Comparison of ENCODE assay signal across 16 cellular contexts in the genomic region with DNA sequence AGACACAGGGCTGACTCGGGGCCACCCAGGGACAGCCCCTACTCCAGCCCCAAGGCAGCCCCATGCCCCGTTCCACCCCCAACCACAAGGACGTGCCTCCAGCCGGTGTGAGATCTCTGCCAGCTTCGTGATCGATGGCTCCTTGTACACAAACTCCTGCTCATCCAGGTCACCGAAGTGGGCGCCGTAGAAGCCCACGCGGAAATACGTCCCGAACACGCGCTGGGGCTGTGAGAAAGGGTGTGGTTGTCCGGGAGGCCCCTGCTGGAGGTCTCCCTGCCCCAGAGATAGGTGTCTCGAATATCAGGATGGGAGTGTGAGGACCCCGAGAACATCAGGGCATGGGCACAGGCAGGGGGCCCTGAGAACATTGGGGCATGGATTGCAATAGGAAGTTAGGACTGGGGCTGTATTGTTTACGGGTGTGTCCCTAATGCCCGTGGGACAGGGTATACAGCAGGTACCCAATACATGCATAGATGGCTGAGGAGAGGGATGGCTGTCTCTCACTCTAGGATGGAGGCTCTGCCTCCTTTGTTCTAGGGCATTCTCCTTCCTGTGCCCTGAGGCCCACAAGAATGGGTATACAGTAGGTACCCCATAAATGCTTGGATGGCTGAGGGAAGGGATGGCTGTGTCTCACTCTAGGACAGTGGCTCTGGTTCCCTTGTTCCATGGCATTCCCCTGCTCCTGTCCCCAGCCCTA. TPM values are rescaled to one million over a fixed set of nuclear protein-coding genes. Genes with fewer than 3 reads are reported as not detected.
DNase-seq lines count a peak whose midpoint lies in the region; ATAC-seq, FAIRE-seq and TF ChIP-seq lines count a peak whose summit lies in the region.
"Had no signal": no experiment of that assay in that cellular context is flagged by ENCODE, and none has a peak within 500 bp of the region (broad histone marks: within the 10 kb centered on the region; RNA-seq: fewer than 3 reads in every experiment).

No MANE protein-coding gene starts in this region.

- H3K9me3 ChIP-seq in A549 (no peaks in the 10 kb centered on the region), adrenal gland (replicated peaks in 1 of 3) (no peaks in the 10 kb centered on the region), hepatocyte (ENCODE audit: low read depth) (no peaks in the 10 kb centered on the region), gastrocnemius medialis (no peaks in the 10 kb centered on the region)

- no peak overlapping the region for H2AFZ ChIP-seq in hepatocyte
- H2AFZ ChIP-seq: neural progenitor cell had no signal

- ATAC-seq in A549: no peak
- ATAC-seq in gastrocnemius medialis: no peak
- no peak for ATAC-seq in HG02973 (IDR thresholded peaks at IDR 0.05; ENCODE audit: unreplicated experiment)
- ATAC-seq in GM18505 (IDR thresholded peaks at IDR 0.05; ENCODE audit: unreplicated experiment): no peak
- ATAC-seq in HG03342 (IDR thresholded peaks at IDR 0.05; ENCODE audit: unreplicated experiment): no peak
- ATAC-seq: stimulated activated naive CD8-positive, alpha-beta T cell treated with anti-CD3 and anti-CD28 coated beads, Interleukin-15, Interleukin-2, amounts not matched to agents 100 U/mL and 50 U/mL, for 24 hours had no signal

- no peak for TF ChIP-seq POLR2A in A549 (IDR thresholded peaks at IDR 0.05; ENCODE audit: low read length)
- no peak for TF ChIP-seq POLR2A in adrenal gland (IDR thresholded peaks at IDR 0.05)
- no peak for TF ChIP-seq POLR2A in gastrocnemius medialis (IDR thresholded peaks at IDR 0.05)
- no peak for TF ChIP-seq POLR2A in GM18505 (IDR thresholded peaks at IDR 0.05; ENCODE audit: borderline replicate concordance, extremely low read depth, insufficient read depth, insufficient read length)

- no peaks in the 10 kb centered on the region for H3K79me2 ChIP-seq in hepatocyte

- intact Hi-C loops in adrenal gland (cut with DNase I): loop anchor here (5.0 to 10.0 kb wide), 2 partner anchors 65 to 168 kb away; no protein-coding TSS in a partner anchor
- intact Hi-C loops in gastrocnemius medialis (cut with DNase I; ENCODE audit: low total_unique reads): loop anchor here (1.0 to 10.0 kb wide), 2 partner anchors 65 to 168 kb away; no protein-coding TSS in a partner anchor

- POLR2A ChIA-PET in A549 (lab: Yijun Ruan, JAX): interaction anchor here (1.8 kb wide), 1 partner anchor 64 kb away, joined by 18 read pairs; no protein-coding TSS in a partner anchor

- DNase-seq in A549 (ENCODE audit: low read depth in 1 of 2, low spot score in 1 of 2) (no peak), adrenal gland (no peak), hepatocyte (ENCODE audit: low spot score) (no peak), gastrocnemius medialis (no peak)
- no peak for DNase-seq in activated CD4-positive, alpha-beta T cell treated with anti-CD3 and anti-CD28 coated beads for 4 hours
- DNase-seq: activated CD4-positive, alpha-beta T cell treated with anti-CD3 and anti-CD28 coated beads, Interleukin-2, amount 50 U/mL, for 1 hour; activated effector memory CD4-positive, alpha-beta T cell treated with Interleukin-2 at 50 U/mL for 16 hours; central memory CD4-positive, alpha-beta T cell; NCI-H774; stimulated activated CD4-positive, alpha-beta T cell treated with anti-CD3 and anti-CD28 coated beads, Interleukin-1b, Interleukin-23, amount 100 ng/mL, for 48 hours; stimulated activated naive CD8-positive, alpha-beta T cell treated with anti-CD3 and anti-CD28 coated beads, Interleukin-15, Interleukin-2, amounts not matched to agents 100 U/mL and 50 U/mL, for 24 hours; T-cell had no signal

- H3K4me3 ChIP-seq in A549: no peak overlapping the region
- H3K4me3 ChIP-seq in adrenal gland: no peak overlapping the region
- no peak overlapping the region for H3K4me3 ChIP-seq in hepatocyte
- H3K4me3 ChIP-seq in gastrocnemius medialis: no peak overlapping the region
- H3K4me3 ChIP-seq: neural progenitor cell had no signal

- H3K4me1 ChIP-seq in A549 (peaks cover 42% of the 10 kb centered on the region), adrenal gland (replicated peaks in 1 of 2) (peaks cover 27 to 46% of the 10 kb centered on the region in 2 donors), hepatocyte (ENCODE audit: insufficient read depth) (peaks cover 18% of the 10 kb centered on the region), gastrocnemius medialis (peaks cover 15 to 17% of the 10 kb centered on the region in 2 donors)
- H3K4me1 ChIP-seq: neural progenitor cell had no signal

- no peaks in the 10 kb centered on the region for H4K20me1 ChIP-seq in hepatocyte (ENCODE audit: insufficient read depth, poor library complexity, severe bottlenecking)

- H3K36me3 ChIP-seq in adrenal gland (replicated peaks in 1 of 2) (no peaks in the 10 kb centered on the region), hepatocyte (replicated peaks; ENCODE audit: insufficient read depth, low read depth) (no peaks in the 10 kb centered on the region), gastrocnemius medialis (no peaks in the 10 kb centered on the region)
- H3K36me3 ChIP-seq: neural progenitor cell had no signal

- TF ChIP-seq RAD21 in A549 (conservative IDR thresholded peaks at IDR 0.05 in 1 of 2, IDR thresholded peaks at IDR 0.05 in 1 of 2): no peak

- FAIRE-seq in A549 (lab: Jason Lieb, UNC): no peak

- no peak for TF ChIP-seq EP300 in A549 (IDR thresholded peaks at IDR 0.05)

- in situ Hi-C loops in gastrocnemius medialis (cut with MboI; ENCODE audit: low sequenced_read_pairs in 4 of 4): loop anchor here in 3 of 4 donors (5.0 to 25.0 kb wide), 4 partner anchors 65 to 168 kb away; no protein-coding TSS in a partner anchor

- no peaks in the 10 kb centered on the region for H3K9me2 ChIP-seq in hepatocyte (replicated peaks; ENCODE audit: insufficient read depth)

- H3K27ac ChIP-seq in A549 (peak overlapping the region; percentile 93 to 98), adrenal gland (peak overlapping the region in 4 of 5 donors; percentile 76 to 93 (median 90)), hepatocyte (peak overlapping the region; percentile 75), gastrocnemius medialis (peak overlapping the region; percentile 69 to 75 (median 74))
- H3K27ac ChIP-seq: neural progenitor cell had no signal

- H3K27me3 ChIP-seq in adrenal gland: no peaks in the 10 kb centered on the region
- H3K27me3 ChIP-seq in hepatocyte: no peaks in the 10 kb centered on the region
- H3K27me3 ChIP-seq in gastrocnemius medialis: no peaks in the 10 kb centered on the region
- H3K27me3 ChIP-seq: neural progenitor cell had no signal

- CTCF ChIA-PET in A549 (lab: Yijun Ruan, JAX): interaction anchor here (1.6 to 6.4 kb wide), 5 partner anchors 50 to 76 kb away, joined by 5 to 57 read pairs (median 31); no protein-coding TSS in a partner anchor

- WGBS in A549 (ENCODE audit: missing lambda C conversion rate): 91% methylated on average over 12 of the region's 20 CpGs
- 78 to 89% (median 85%) methylated on average over 20 of the region's 20 CpGs for WGBS in adrenal gland, 4 donors
- WGBS in hepatocyte (ENCODE audit: low lambda C conversion rate, missing lambda C conversion rate): 92% methylated on average over 20 of the region's 20 CpGs

- TF ChIP-seq CTCF in A549 (IDR thresholded peaks at IDR 0.05) (no peak), adrenal gland (IDR thresholded peaks at IDR 0.05) (no peak), hepatocyte (IDR thresholded peaks at IDR 0.05; ENCODE audit: poor library complexity) (no peak), gastrocnemius medialis (IDR thresholded peaks at IDR 0.05 in 4 of 5, conservative IDR thresholded peaks at IDR 0.05 in 1 of 5) (no peak)

- H3K4me2 ChIP-seq in A549: peak overlapping the region; percentile 60
- no peak overlapping the region for H3K4me2 ChIP-seq in hepatocyte
- H3K4me2 ChIP-seq: neural progenitor cell had no signal

RNA-seq across cellular contexts. Expression of a gene that starts 5.3 kb away (rescaled TPM):
- polyA plus RNA-seq in A549 (2011; rRNA removed): 20.5 and 35.5 TPM in 2 replicates
- polyA plus RNA-seq in A549 (2012; cell fraction: cytosol; rRNA removed): 42.9 and 53.3 TPM in 2 replicates
- polyA plus RNA-seq in A549 (2012; cell fraction: nucleus; rRNA removed): 81.8 and 124 TPM in 2 replicates
- 63.8 to 68.0 TPM (median 66.1 TPM) in 3 replicates for polyA plus RNA-seq in A549 (2017; fragmentation: RNase III; extraction: RNeasy Plus Mini Kit Qiagen cat#74134 plus additional on column Dnase treatment)
- polyA minus RNA-seq in A549 (2011; rRNA and poly(A)+ RNA removed): 45.0 and 60.0 TPM in 2 replicates
- total RNA-seq in adrenal gland: 100 to 1,000 TPM in 7 of 8 donors, 10 to 100 TPM in 1; 51.3 to 395 (median 194) TPM
- 100 to 1,000 TPM in 1 of 3 donors, 10 to 100 TPM in 2; 44.4 to 149 (median 62.7) TPM for polyA plus RNA-seq in adrenal gland
- 58.3 and 60.3 TPM in 2 replicates for total RNA-seq in hepatocyte
- 35.2 and 39.6 TPM in 2 replicates for polyA plus RNA-seq in hepatocyte
- 100 to 1,000 TPM in 3 of 4 donors, 10 to 100 TPM in 1; 37.7 to 192 (median 149) TPM for total RNA-seq in gastrocnemius medialis

RNA-seq across cellular contexts. Expression of a gene that starts 36.8 kb away (rescaled TPM):
- polyA plus RNA-seq in A549 (2011; rRNA removed) (0.12 TPM in 1 of 2 replicates, not detected in the other), A549 (2017; fragmentation: RNase III; extraction: RNeasy Plus Mini Kit Qiagen cat#74134 plus additional on column Dnase treatment) (0.16 TPM in 1 of 3 replicates, not detected in the others), adrenal gland (10 to 100 TPM in 1 of 3 donors, 1 to 10 TPM in 1, not detected in 1; 4.2 to 10.0 TPM), hepatocyte (14.4 and 20.8 TPM in 2 replicates)
- 0.20 TPM in 1 of 2 replicates, not detected in the other for polyA plus RNA-seq in A549 (2012; cell fraction: cytosol; rRNA removed)
- 0.20 TPM in 1 of 2 replicates, not detected in the other for polyA plus RNA-seq in A549 (2012; cell fraction: nucleus; rRNA removed)
- not detected in 2 replicates for polyA minus RNA-seq in A549 (2011; rRNA and poly(A)+ RNA removed)
- total RNA-seq in adrenal gland (1 to 10 TPM in 2 of 8 donors, under 1 TPM in 3, not detected in 3; 0.39 to 1.8 (median 0.69) TPM), hepatocyte (24.9 and 25.5 TPM in 2 replicates), gastrocnemius medialis (under 1 TPM in 1 of 4 donors, not detected in 3; 0.47 TPM)
- total RNA-seq: T-cell had no signal

RNA-seq across cellular contexts. Expression of a gene that starts 47.1 kb away (rescaled TPM):
- polyA plus RNA-seq in A549 (2011; rRNA removed) (16.3 and 16.5 TPM in 2 replicates), A549 (2017; fragmentation: RNase III; extraction: RNeasy Plus Mini Kit Qiagen cat#74134 plus additional on column Dnase treatment) (21.8 to 22.2 TPM (median 22.2 TPM) in 3 replicates), adrenal gland (1 to 10 TPM in 2 of 3 donors, under 1 TPM in 1; 0.84 to 9.8 (median 1.7) TPM), hepatocyte (5.2 and 8.8 TPM in 2 replicates)
- polyA plus RNA-seq in A549 (2012; cell fraction: cytosol; rRNA removed): 26.0 and 27.2 TPM in 2 replicates
- polyA plus RNA-seq in A549 (2012; cell fraction: nucleus; rRNA removed): 20.8 and 24.2 TPM in 2 replicates
- 19.3 and 22.3 TPM in 2 replicates for polyA minus RNA-seq in A549 (2011; rRNA and poly(A)+ RNA removed)
- total RNA-seq in adrenal gland (1 to 10 TPM in 7 of 8 donors, under 1 TPM in 1; 0.60 to 7.8 (median 4.2) TPM), hepatocyte (9.0 and 11.5 TPM in 2 replicates), gastrocnemius medialis (1 to 10 TPM in 1 of 4 donors, under 1 TPM in 1, not detected in 2; 0.55 to 1.6 TPM)

RNA-seq across cellular contexts. Expression of a gene that starts 59.7 kb away (rescaled TPM):
- polyA plus RNA-seq in A549 (2011; rRNA removed): 8.0 and 9.6 TPM in 2 replicates
- 9.9 and 12.9 TPM in 2 replicates for polyA plus RNA-seq in A549 (2012; cell fraction: cytosol; rRNA removed)
- 33.0 and 43.0 TPM in 2 replicates for polyA plus RNA-seq in A549 (2012; cell fraction: nucleus; rRNA removed)
- polyA plus RNA-seq in A549 (2017; fragmentation: RNase III; extraction: RNeasy Plus Mini Kit Qiagen cat#74134 plus additional on column Dnase treatment): 7.5 to 10.4 TPM (median 7.6 TPM) in 3 replicates
- polyA minus RNA-seq in A549 (2011; rRNA and poly(A)+ RNA removed): 10.3 and 15.9 TPM in 2 replicates
- total RNA-seq in adrenal gland: 100 to 1,000 TPM in 1 of 8 donors, 10 to 100 TPM in 7; 31.5 to 101 (median 38.3) TPM
- polyA plus RNA-seq in adrenal gland: 100 to 1,000 TPM in 1 of 3 donors, 10 to 100 TPM in 1, 1 to 10 TPM in 1; 4.5 to 152 (median 77.1) TPM
- total RNA-seq in hepatocyte: 12.6 and 17.4 TPM in 2 replicates
- polyA plus RNA-seq in hepatocyte: 36.8 and 43.7 TPM in 2 replicates
- 1 to 10 TPM; 4.7 to 9.6 (median 5.8) TPM for total RNA-seq in gastrocnemius medialis
